25 cellular contexts compared by ENCODE assay signal in genomic region chr5:178382689-178383276, GRCh38.
A peak's percentile ranks its signal among the peaks of the same experiment; 100 is the strongest.
DNase-seq lines count a peak whose midpoint lies in the region; ATAC-seq lines count a peak whose summit lies in the region.
"Had no signal": no experiment of that assay in that cellular context is flagged by ENCODE, and none has a peak within 500 bp of the region (broad histone marks: within the 10 kb centered on the region; RNA-seq: fewer than 3 reads in every experiment).

No MANE protein-coding gene starts in this region.

- no peaks in the 10 kb centered on the region for H3K9me3 Mint-ChIP-seq in activated CD4-positive, alpha-beta memory T cell treated with anti-CD3 and anti-CD28 coated beads, Interleukin-2, amount 10 ng/mL, durations not matched to agents 7 days and 5 days
- H3K9me3 Mint-ChIP-seq: activated CD4-positive, alpha-beta T cell treated with anti-CD3 and anti-CD28 coated beads, Interleukin-2, amount 10 ng/mL, durations not matched to agents 24 days and 14 days; memory B cell; naive B cell; stimulated activated naive CD8-positive, alpha-beta T cell treated with anti-CD3 and anti-CD28 coated beads, Interleukin-15, amount 100 ng/mL, for 72 hours had no signal

- no peak for ATAC-seq in left cardiac atrium
- ATAC-seq in right cardiac atrium: no peak
- ATAC-seq in aorta (ENCODE audit: low FRiP score): no peak
- no peak for ATAC-seq in HG03520 (IDR thresholded peaks at IDR 0.05; ENCODE audit: unreplicated experiment)
- ATAC-seq in GM21786 (IDR thresholded peaks at IDR 0.05; ENCODE audit: unreplicated experiment): no peak
- ATAC-seq: activated CD8-positive, alpha-beta memory T cell treated with anti-CD3 and anti-CD28 coated beads, Interleukin-2, amount 10 ng/mL, durations not matched to agents 7 days and 5 days; pancreas; stimulated activated naive CD8-positive, alpha-beta T cell treated with anti-CD3 and anti-CD28 coated beads, Interleukin-15, amount 100 ng/mL, for 72 hours had no signal

- H3K36me3 ChIP-seq in aorta (ENCODE audit: control insufficient read depth in 1 of 2, insufficient read depth in 2 of 2, low read length in 1 of 2): no peaks in the 10 kb centered on the region
- H3K36me3 ChIP-seq: pancreas, sigmoid colon, tibial artery had no signal

- POLR2A ChIA-PET in activated CD4-positive, alpha-beta memory T cell treated with anti-CD3 and anti-CD28 coated beads, Interleukin-2, amount 10 ng/mL, durations not matched to agents 7 days and 5 days (lab: Charles Lee): no interaction called here

- H3K27me3 Mint-ChIP-seq in activated CD4-positive, alpha-beta memory T cell treated with anti-CD3 and anti-CD28 coated beads, Interleukin-2, amount 10 ng/mL, durations not matched to agents 7 days and 5 days: no peaks in the 10 kb centered on the region
- H3K27me3 Mint-ChIP-seq: activated CD4-positive, alpha-beta T cell treated with anti-CD3 and anti-CD28 coated beads, Interleukin-2, amount 10 ng/mL, durations not matched to agents 24 days and 14 days; stimulated activated naive CD8-positive, alpha-beta T cell treated with anti-CD3 and anti-CD28 coated beads, Interleukin-15, amount 100 ng/mL, for 72 hours had no signal

- no peak overlapping the region for H3K27ac ChIP-seq in right cardiac atrium (ENCODE audit: low read length)
- no peak overlapping the region for H3K27ac ChIP-seq in aorta (ENCODE audit: low read depth in 1 of 2, low read length in 2 of 2)
- H3K27ac ChIP-seq: C4-2B, pancreas, sigmoid colon, tibial artery had no signal

- 77% methylated on average over 10 of the region's 10 CpGs for WGBS in right cardiac atrium
- WGBS in aorta, 2 donors: 84 to 89% methylated on average over 10 of the region's 10 CpGs

- H3K27me3 ChIP-seq in right cardiac atrium (ENCODE audit: control insufficient read depth, insufficient read depth) (no peaks in the 10 kb centered on the region), aorta (ENCODE audit: control insufficient read depth in 1 of 2, insufficient read depth in 2 of 2, low read length in 1 of 2) (no peaks in the 10 kb centered on the region)
- H3K27me3 ChIP-seq: pancreas had no signal

- H3K4me1 Mint-ChIP-seq in activated CD4-positive, alpha-beta memory T cell treated with anti-CD3 and anti-CD28 coated beads, Interleukin-2, amount 10 ng/mL, durations not matched to agents 7 days and 5 days: no peaks in the 10 kb centered on the region
- H3K4me1 Mint-ChIP-seq: activated CD4-positive, alpha-beta T cell treated with anti-CD3 and anti-CD28 coated beads, Interleukin-2, amount 10 ng/mL, durations not matched to agents 24 days and 14 days; activated CD8-positive, alpha-beta memory T cell treated with anti-CD3 and anti-CD28 coated beads, Interleukin-2, amount 10 ng/mL, durations not matched to agents 7 days and 5 days had no signal

- no peak overlapping the region for H3K27ac Mint-ChIP-seq in activated CD4-positive, alpha-beta memory T cell treated with anti-CD3 and anti-CD28 coated beads, Interleukin-2, amount 10 ng/mL, durations not matched to agents 7 days and 5 days
- H3K27ac Mint-ChIP-seq: activated CD4-positive, alpha-beta T cell treated with anti-CD3 and anti-CD28 coated beads, Interleukin-2, amount 10 ng/mL, durations not matched to agents 24 days and 14 days; memory B cell had no signal

- intact Hi-C loops in left cardiac atrium (cut with DNase I): no loop called here
- intact Hi-C loops in right cardiac atrium (cut with DNase I): no loop called here
- intact Hi-C loops in aorta (cut with DNase I): no loop called here

- no peaks in the 10 kb centered on the region for H3K9me3 ChIP-seq in right cardiac atrium (ENCODE audit: control insufficient read depth, low read length)
- H3K9me3 ChIP-seq in aorta (ENCODE audit: control insufficient read depth, low read length): no peaks in the 10 kb centered on the region
- H3K9me3 ChIP-seq: pancreas, sigmoid colon, tibial artery had no signal

- peak; percentile 14 for DNase-seq in left cardiac atrium
- DNase-seq in right cardiac atrium: no peak
- DNase-seq in NCI-H2171 (lab: John Stamatoyannopoulos, UW): peak; percentile 55
- DNase-seq in left kidney (ENCODE audit: low read depth, low spot score): peak; percentile 55
- peak; percentile 39 to 41 for DNase-seq in aorta
- DNase-seq in activated CD4-positive, alpha-beta memory T cell treated with anti-CD3 and anti-CD28 coated beads, Interleukin-2, amount 10 ng/mL, durations not matched to agents 7 days and 5 days: no peak
- DNase-seq: activated CD4-positive, alpha-beta T cell treated with anti-CD3 and anti-CD28 coated beads, Interleukin-2, amount 10 ng/mL, durations not matched to agents 24 days and 14 days; activated CD8-positive, alpha-beta memory T cell treated with anti-CD3 and anti-CD28 coated beads, Interleukin-2, amount 10 ng/mL, durations not matched to agents 7 days and 5 days; activated naive CD4-positive, alpha-beta T cell treated with anti-CD3 and anti-CD28 coated beads, Interleukin-2, amount 50 U/mL, for 16 hours; central memory CD4-positive, alpha-beta T cell; dermis blood vessel endothelial cell; IMR-90; naive B cell; NCI-H1417 treated with DMSO at 0.1 percent for 48 hours; NCI-H2107; NCI-H526; sigmoid colon; stimulated activated CD4-positive, alpha-beta T cell treated with anti-CD3 and anti-CD28 coated beads, Interleukin-15, amount 100 ng/mL, for 24 hours; stimulated activated naive CD8-positive, alpha-beta T cell treated with anti-CD3 and anti-CD28 coated beads, Interleukin-15, amount 100 ng/mL, for 72 hours; tibial artery had no signal

- no peak overlapping the region for H3K4me3 Mint-ChIP-seq in activated CD4-positive, alpha-beta memory T cell treated with anti-CD3 and anti-CD28 coated beads, Interleukin-2, amount 10 ng/mL, durations not matched to agents 7 days and 5 days
- H3K4me3 Mint-ChIP-seq: activated CD4-positive, alpha-beta T cell treated with anti-CD3 and anti-CD28 coated beads, Interleukin-2, amount 10 ng/mL, durations not matched to agents 24 days and 14 days; activated CD8-positive, alpha-beta memory T cell treated with anti-CD3 and anti-CD28 coated beads, Interleukin-2, amount 10 ng/mL, durations not matched to agents 7 days and 5 days; memory B cell; naive B cell; stimulated activated naive CD8-positive, alpha-beta T cell treated with anti-CD3 and anti-CD28 coated beads, Interleukin-15, amount 100 ng/mL, for 72 hours had no signal

- H3K36me3 Mint-ChIP-seq in activated CD4-positive, alpha-beta memory T cell treated with anti-CD3 and anti-CD28 coated beads, Interleukin-2, amount 10 ng/mL, durations not matched to agents 7 days and 5 days (ENCODE audit: low read depth): no peaks in the 10 kb centered on the region
- H3K36me3 Mint-ChIP-seq: activated CD8-positive, alpha-beta memory T cell treated with anti-CD3 and anti-CD28 coated beads, Interleukin-2, amount 10 ng/mL, durations not matched to agents 7 days and 5 days; memory B cell; naive B cell had no signal

- H3K4me3 ChIP-seq in right cardiac atrium (ENCODE audit: low read length) (no peak overlapping the region), aorta (ENCODE audit: low read length in 2 of 2) (no peak overlapping the region)
- H3K4me3 ChIP-seq: pancreas, sigmoid colon, tibial artery had no signal

- H3K4me1 ChIP-seq in right cardiac atrium (ENCODE audit: control insufficient read depth, insufficient read depth, low read length): no peaks in the 10 kb centered on the region
- H3K4me1 ChIP-seq in aorta (ENCODE audit: control insufficient read depth in 1 of 2, insufficient read depth in 2 of 2, low read length in 2 of 2): no peaks in the 10 kb centered on the region
- H3K4me1 ChIP-seq: pancreas, tibial artery had no signal

- CTCF ChIA-PET in activated CD4-positive, alpha-beta memory T cell treated with anti-CD3 and anti-CD28 coated beads, Interleukin-2, amount 10 ng/mL, durations not matched to agents 7 days and 5 days (lab: Charles Lee): no interaction called here

Comparison
In these comparisons a context has a peak if more than half of its experiments do, and no peak if none do; other contexts are left out.
1. DNase-seq: peak in left cardiac atrium (single experiment), NCI-H2171 (single experiment), left kidney (single experiment) and aorta (2 of 2); none in right cardiac atrium (0 of 3) and activated CD4-positive, alpha-beta memory T cell treated with anti-CD3 and anti-CD28 coated beads, Interleukin-2, amount 10 ng/mL, durations not matched to agents 7 days and 5 days (single experiment).